Comparison of ENCODE assay signal across 8 cellular contexts in genomic region chr17:47841488-47842308, GRCh38. TPM values are rescaled to one million over a fixed set of nuclear protein-coding genes. Genes with fewer than 3 reads are reported as not detected.
DNase-seq lines count a peak whose midpoint lies in the region; ATAC-seq and TF ChIP-seq lines count a peak whose summit lies in the region.

No MANE protein-coding gene starts in this region.

- no peak for DNase-seq in activated T-cell treated with anti-CD3 and anti-CD28 coated beads, Interleukin-2, amount 50 U/mL, for 24 hours
- DNase-seq in activated T-cell treated with anti-CD3 and anti-CD28 coated beads, Interleukin-2, amount 50 U/mL, for 1 hour: no peak
- DNase-seq in activated naive CD8-positive, alpha-beta T cell treated with anti-CD3 and anti-CD28 coated beads, Interleukin-2, amount 10 ng/mL, durations not matched to agents 7 days and 5 days: no peak
- no peak for DNase-seq in right lobe of liver
- DNase-seq in thyroid gland: no peak
- no peak for DNase-seq in hippocampal formation (lab: John Stamatoyannopoulos, UW)

- ATAC-seq in activated naive CD8-positive, alpha-beta T cell treated with anti-CD3 and anti-CD28 coated beads, Interleukin-2, amount 10 ng/mL, durations not matched to agents 7 days and 5 days (ENCODE audit: low read depth): no peak
- ATAC-seq in right lobe of liver: peak in 3 of 4 donors; percentile 8 to 28 (median 12)
- ATAC-seq in HG02610 (IDR thresholded peaks at IDR 0.05; ENCODE audit: unreplicated experiment): no peak
- no peak for ATAC-seq in HG02938 (IDR thresholded peaks at IDR 0.05; ENCODE audit: unreplicated experiment)

- TF ChIP-seq CTCF in right lobe of liver (IDR thresholded peaks at IDR 0.05): peak in 1 of 4 donors; percentile 1
- no peak for TF ChIP-seq CTCF in thyroid gland (IDR thresholded peaks at IDR 0.05)

- intact Hi-C loops in right lobe of liver (cut with DNase I) (loop anchor here (10.0 kb wide), 1 partner anchor 173 kb away; no protein-coding TSS in a partner anchor), thyroid gland (cut with DNase I) (loop anchor here (2.0 kb wide), 1 partner anchor 47 kb away; no protein-coding TSS in a partner anchor)

- peak overlapping the region; percentile 93 for H3K27ac Mint-ChIP-seq in activated T-cell treated with anti-CD3 and anti-CD28 coated beads, Interleukin-2, amount 50 U/mL, for 24 hours
- H3K27ac Mint-ChIP-seq in activated naive CD8-positive, alpha-beta T cell treated with anti-CD3 and anti-CD28 coated beads, Interleukin-2, amount 10 ng/mL, durations not matched to agents 7 days and 5 days: peak overlapping the region; percentile 95

- peaks cover 25% of the 10 kb centered on the region for H3K36me3 Mint-ChIP-seq in activated T-cell treated with anti-CD3 and anti-CD28 coated beads, Interleukin-2, amount 50 U/mL, for 24 hours (ENCODE audit: low read depth)
- H3K36me3 Mint-ChIP-seq in activated naive CD8-positive, alpha-beta T cell treated with anti-CD3 and anti-CD28 coated beads, Interleukin-2, amount 10 ng/mL, durations not matched to agents 7 days and 5 days: peaks cover 2% of the 10 kb centered on the region

- TF ChIP-seq POLR2A in right lobe of liver (IDR thresholded peaks at IDR 0.05): no peak
- no peak for TF ChIP-seq POLR2A in thyroid gland (IDR thresholded peaks at IDR 0.05)

- H3K4me1 ChIP-seq in right lobe of liver (peaks cover 0 to 31% (median 11%) of the 10 kb centered on the region in 4 donors), thyroid gland (peaks cover 11 to 26% of the 10 kb centered on the region in 2 donors)

- H3K36me3 ChIP-seq in right lobe of liver (peaks cover 0 to 7% (median 0%) of the 10 kb centered on the region in 4 donors), thyroid gland (peaks cover 6 to 8% of the 10 kb centered on the region in 2 donors)

- POLR2A ChIA-PET in activated naive CD8-positive, alpha-beta T cell treated with anti-CD3 and anti-CD28 coated beads, Interleukin-2, amount 10 ng/mL, durations not matched to agents 7 days and 5 days (lab: Charles Lee): interaction anchor here (0.9 to 3.3 kb wide), 7 partner anchors 10 to 176 kb away, joined by 3 to 31 read pairs (median 6); partner anchors contain the start of genes CDK5RAP3, LRRC46, MRPL10 and SP2

- no peaks in the 10 kb centered on the region for H3K9me3 ChIP-seq in right lobe of liver
- no peaks in the 10 kb centered on the region for H3K9me3 ChIP-seq in thyroid gland

- peak overlapping the region; percentile 89 for H3K4me3 Mint-ChIP-seq in activated T-cell treated with anti-CD3 and anti-CD28 coated beads, Interleukin-2, amount 50 U/mL, for 24 hours
- peak overlapping the region; percentile 100 for H3K4me3 Mint-ChIP-seq in activated naive CD8-positive, alpha-beta T cell treated with anti-CD3 and anti-CD28 coated beads, Interleukin-2, amount 10 ng/mL, durations not matched to agents 7 days and 5 days

- peaks cover 0 to 4% of the 10 kb centered on the region in 2 donors for H3K27me3 ChIP-seq in right lobe of liver
- peaks cover 5% of the 10 kb centered on the region for H3K27me3 ChIP-seq in thyroid gland

- H3K27me3 Mint-ChIP-seq in activated T-cell treated with anti-CD3 and anti-CD28 coated beads, Interleukin-2, amount 50 U/mL, for 24 hours: peaks cover 32% of the 10 kb centered on the region
- peaks cover 19% of the 10 kb centered on the region for H3K27me3 Mint-ChIP-seq in activated naive CD8-positive, alpha-beta T cell treated with anti-CD3 and anti-CD28 coated beads, Interleukin-2, amount 10 ng/mL, durations not matched to agents 7 days and 5 days

- WGBS in right lobe of liver (ENCODE audit: insufficient coverage, low coverage, low lambda C conversion rate, missing lambda C conversion rate): 45% methylated on average over 16 of the region's 16 CpGs
- 66 to 70% methylated on average over 16 of the region's 16 CpGs for WGBS in thyroid gland, 2 donors

- H3K4me3 ChIP-seq in right lobe of liver: peak overlapping the region; percentile 86 to 94 (median 92)
- H3K4me3 ChIP-seq in thyroid gland (replicated peaks in 1 of 3): peak overlapping the region in 1 of 3 donors; percentile 77

- H3K9me3 Mint-ChIP-seq in activated T-cell treated with anti-CD3 and anti-CD28 coated beads, Interleukin-2, amount 50 U/mL, for 24 hours: no peaks in the 10 kb centered on the region
- no peaks in the 10 kb centered on the region for H3K9me3 Mint-ChIP-seq in activated naive CD8-positive, alpha-beta T cell treated with anti-CD3 and anti-CD28 coated beads, Interleukin-2, amount 10 ng/mL, durations not matched to agents 7 days and 5 days

- H3K27ac ChIP-seq in right lobe of liver (peak overlapping the region; percentile 52 to 92 (median 75)), thyroid gland (peak overlapping the region; percentile 34 to 63 (median 62))

- H3K4me1 Mint-ChIP-seq in activated T-cell treated with anti-CD3 and anti-CD28 coated beads, Interleukin-2, amount 50 U/mL, for 24 hours (ENCODE audit: low read depth): peaks cover 30% of the 10 kb centered on the region
- peaks cover 25% of the 10 kb centered on the region for H3K4me1 Mint-ChIP-seq in activated naive CD8-positive, alpha-beta T cell treated with anti-CD3 and anti-CD28 coated beads, Interleukin-2, amount 10 ng/mL, durations not matched to agents 7 days and 5 days

RNA-seq across cellular contexts. Expression of gene SCRN2, which starts 0.6 kb away (rescaled TPM):
- 10 to 100 TPM; 38.0 to 39.6 TPM for total RNA-seq in activated naive CD8-positive, alpha-beta T cell treated with anti-CD3 and anti-CD28 coated beads, Interleukin-2, amount 10 ng/mL, durations not matched to agents 7 days and 5 days
- total RNA-seq in right lobe of liver (10 to 100 TPM; 18.1 to 25.7 (median 19.6) TPM), thyroid gland (10 to 100 TPM; 37.0 to 71.5 (median 49.1) TPM)

RNA-seq across cellular contexts. Expression of gene SP6, which starts 9.3 kb away (rescaled TPM):
- under 1 TPM; 0.09 to 0.22 TPM for total RNA-seq in activated naive CD8-positive, alpha-beta T cell treated with anti-CD3 and anti-CD28 coated beads, Interleukin-2, amount 10 ng/mL, durations not matched to agents 7 days and 5 days
- total RNA-seq in right lobe of liver (under 1 TPM in 3 of 6 experiments, not detected in 3; 0.09 to 0.12 (median 0.11) TPM), thyroid gland (1 to 10 TPM in 1 of 4 donors, under 1 TPM in 3; 0.56 to 5.9 (median 0.96) TPM)

RNA-seq across cellular contexts. Expression of gene LRRC46, which starts 10.2 kb away (rescaled TPM):
- under 1 TPM; 0.42 to 0.43 TPM for total RNA-seq in activated naive CD8-positive, alpha-beta T cell treated with anti-CD3 and anti-CD28 coated beads, Interleukin-2, amount 10 ng/mL, durations not matched to agents 7 days and 5 days
- total RNA-seq in right lobe of liver (under 1 TPM; 0.12 to 0.44 (median 0.35) TPM), thyroid gland (1 to 10 TPM in 2 of 4 donors, under 1 TPM in 1, not detected in 1; 0.44 to 3.2 (median 2.0) TPM)

RNA-seq across cellular contexts. Expression of gene MRPL10, which starts 10.4 kb away (rescaled TPM):
- 10 to 100 TPM; 49.7 to 50.3 TPM for total RNA-seq in activated naive CD8-positive, alpha-beta T cell treated with anti-CD3 and anti-CD28 coated beads, Interleukin-2, amount 10 ng/mL, durations not matched to agents 7 days and 5 days
- total RNA-seq in right lobe of liver: 10 to 100 TPM; 14.4 to 26.1 (median 16.3) TPM
- 10 to 100 TPM; 36.1 to 51.9 (median 39.1) TPM for total RNA-seq in thyroid gland

RNA-seq across cellular contexts. Expression of gene OSBPL7, which starts 20.1 kb away (rescaled TPM):
- 10 to 100 TPM; 50.8 to 50.9 TPM for total RNA-seq in activated naive CD8-positive, alpha-beta T cell treated with anti-CD3 and anti-CD28 coated beads, Interleukin-2, amount 10 ng/mL, durations not matched to agents 7 days and 5 days
- total RNA-seq in right lobe of liver: 1 to 10 TPM in 5 of 6 experiments, under 1 TPM in 1; 0.62 to 2.2 (median 1.4) TPM
- 10 to 100 TPM; 12.7 to 18.0 (median 14.7) TPM for total RNA-seq in thyroid gland

Comparison
In these comparisons a context has a peak if more than half of its experiments do, and no peak if none do; other contexts are left out.
1. ATAC-seq: peak in right lobe of liver (3 of 4); none in activated naive CD8-positive, alpha-beta T cell treated with anti-CD3 and anti-CD28 coated beads, Interleukin-2, amount 10 ng/mL, durations not matched to agents 7 days and 5 days (single experiment), HG02610 (single experiment) and HG02938 (single experiment).